ENCODE assay signal across 14 cellular contexts in the genomic region with DNA sequence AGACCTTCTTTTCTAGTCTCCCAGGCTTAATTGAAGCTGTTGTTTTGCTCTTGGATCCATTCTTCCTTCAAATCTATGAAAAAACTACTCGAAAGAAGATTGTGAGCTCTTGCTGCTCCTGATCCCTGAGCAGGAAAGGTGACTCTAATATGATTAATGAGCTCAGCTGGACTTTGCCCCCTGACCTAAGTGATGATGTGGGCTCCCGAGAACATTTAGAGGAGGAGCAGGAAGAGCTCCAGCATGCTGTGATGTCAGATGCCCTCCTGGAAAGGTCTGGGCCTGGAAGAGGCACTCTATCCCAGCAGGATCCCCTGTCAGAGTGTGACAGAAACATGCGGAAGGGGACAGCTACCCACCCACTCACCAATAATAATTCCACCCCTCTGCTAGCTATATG.
DNase-seq lines count a peak whose midpoint lies in the region; ATAC-seq, FAIRE-seq and TF ChIP-seq lines count a peak whose summit lies in the region.
"Had no signal": no experiment of that assay in that cellular context is flagged by ENCODE, and none has a peak within 500 bp of the region (broad histone marks: within the 10 kb centered on the region; RNA-seq: fewer than 3 reads in every experiment).

No MANE protein-coding gene starts in this region.

- peaks cover 12% of the 10 kb centered on the region for H3K4me1 ChIP-seq in CD4-positive, CD25-positive, alpha-beta regulatory T cell (ENCODE audit: control insufficient read depth, insufficient read depth, low read length, poor library complexity, severe bottlenecking)
- H3K4me1 ChIP-seq in Peyer's patch (peaks cover 0 to 21% (median 2%) of the 10 kb centered on the region in 4 donors), neutrophil (ENCODE audit: control insufficient read depth in 1 of 2, insufficient read depth in 1 of 2, low read depth in 1 of 2, low read length in 1 of 2) (peaks cover 54 to 60% of the 10 kb centered on the region in 2 experiments)

- H3K27ac ChIP-seq in CD4-positive, CD25-positive, alpha-beta regulatory T cell (ENCODE audit: insufficient read depth, low read length, poor library complexity, severe bottlenecking) = no peak overlapping the region
- peak overlapping the region in 2 of 4 donors; percentile 72 to 75 for H3K27ac ChIP-seq in Peyer's patch
- peak overlapping the region; percentile 96 for H3K27ac ChIP-seq in neutrophil

- H3K4me3 ChIP-seq in CD4-positive, CD25-positive, alpha-beta regulatory T cell (ENCODE audit: low read depth, low read length) = no peak overlapping the region
- H3K4me3 ChIP-seq in Peyer's patch (no peak overlapping the region), epithelial cell of proximal tubule (ENCODE audit: low read depth, low read length) (no peak overlapping the region), neutrophil (ENCODE audit: low read depth in 1 of 2, low read length in 1 of 2) (no peak overlapping the region)

- no peak for DNase-seq in CD4-positive, CD25-positive, alpha-beta regulatory T cell
- peak in 2 of 3 donors; percentile 70 to 87 for DNase-seq in Peyer's patch
- peak; percentile 37 for DNase-seq in epithelial cell of proximal tubule (ENCODE audit: low read depth)
- DNase-seq in cerebellum (ENCODE audit: low spot score) = no peak
- DNase-seq in GM12891 (ENCODE audit: insufficient read length, low spot score) = no peak
- DNase-seq in C1 segment of cervical spinal cord (lab: John Stamatoyannopoulos, UW) = no peak
- DNase-seq: activated CD8-positive, alpha-beta T cell treated with anti-CD3 and anti-CD28 coated beads for 36 hours; activated naive CD4-positive, alpha-beta T cell treated with anti-CD3 and anti-CD28 coated beads, Interleukin-2, amount 10 ng/mL, durations not matched to agents 7 days and 5 days; NCI-H2029 treated with DMSO at 0.1 percent for 48 hours; NK-92 treated with Interleukin-12 subunit alpha and Interleukin-12 subunit beta, amount 100 ng/mL, for 24 hours; stimulated activated CD4-positive, alpha-beta T cell treated with anti-CD3 and anti-CD28 coated beads, Interleukin-4, amount 100 ng/mL, for 24 hours had no signal

- peaks cover 8% of the 10 kb centered on the region for H3K36me3 Mint-ChIP-seq in CD4-positive, CD25-positive, alpha-beta regulatory T cell

- H3K4me3 Mint-ChIP-seq in CD4-positive, CD25-positive, alpha-beta regulatory T cell = peak overlapping the region in 1 of 4 donors; percentile 33
- H3K4me3 Mint-ChIP-seq: activated CD8-positive, alpha-beta T cell treated with anti-CD3 and anti-CD28 coated beads for 36 hours; activated naive CD4-positive, alpha-beta T cell treated with anti-CD3 and anti-CD28 coated beads, Interleukin-2, amount 10 ng/mL, durations not matched to agents 7 days and 5 days had no signal

- no peak for FAIRE-seq in GM12891 (lab: Jason Lieb, UNC)
- FAIRE-seq: endometrium had no signal

- no peaks in the 10 kb centered on the region for H3K36me3 ChIP-seq in CD4-positive, CD25-positive, alpha-beta regulatory T cell (ENCODE audit: control insufficient read depth, insufficient read depth, low read length)
- H3K36me3 ChIP-seq in Peyer's patch (no peaks in the 10 kb centered on the region), neutrophil (no peaks in the 10 kb centered on the region)

- no peaks in the 10 kb centered on the region for H3K27me3 ChIP-seq in CD4-positive, CD25-positive, alpha-beta regulatory T cell (ENCODE audit: control insufficient read depth, insufficient read depth, low read length)
- no peaks in the 10 kb centered on the region for H3K27me3 ChIP-seq in Peyer's patch
- H3K27me3 ChIP-seq in neutrophil = no peaks in the 10 kb centered on the region

- TF ChIP-seq CTCF in Peyer's patch (IDR thresholded peaks at IDR 0.05) = no peak
- no peak for TF ChIP-seq CTCF in epithelial cell of proximal tubule (conservative IDR thresholded peaks at IDR 0.05; ENCODE audit: low read depth, low read length)
- no peak for TF ChIP-seq CTCF in neutrophil (IDR thresholded peaks at IDR 0.05)

- TF ChIP-seq POLR2A in Peyer's patch (IDR thresholded peaks at IDR 0.05) (peak in 1 of 2 donors; percentile 65), GM12891 (IDR thresholded peaks at IDR 0.05; ENCODE audit: low read depth, low read length) (no peak)

- H3K27ac Mint-ChIP-seq in CD4-positive, CD25-positive, alpha-beta regulatory T cell = peak overlapping the region in 2 of 3 donors; percentile 62 to 66
- H3K27ac Mint-ChIP-seq: activated CD8-positive, alpha-beta T cell treated with anti-CD3 and anti-CD28 coated beads for 36 hours; activated naive CD4-positive, alpha-beta T cell treated with anti-CD3 and anti-CD28 coated beads, Interleukin-2, amount 10 ng/mL, durations not matched to agents 7 days and 5 days had no signal

- ATAC-seq in CD4-positive, CD25-positive, alpha-beta regulatory T cell (ENCODE audit: low read depth in 2 of 2) = no peak
- no peak for ATAC-seq in HG03571 (IDR thresholded peaks at IDR 0.05; ENCODE audit: unreplicated experiment)
- ATAC-seq: activated CD8-positive, alpha-beta T cell treated with anti-CD3 and anti-CD28 coated beads for 36 hours had no signal

- H3K9me3 ChIP-seq in CD4-positive, CD25-positive, alpha-beta regulatory T cell (ENCODE audit: control insufficient read depth in 2 of 2, low read length in 2 of 2) = no peaks in the 10 kb centered on the region
- H3K9me3 ChIP-seq in Peyer's patch = no peaks in the 10 kb centered on the region
- H3K9me3 ChIP-seq in neutrophil = no peaks in the 10 kb centered on the region

- no peaks in the 10 kb centered on the region for H3K27me3 Mint-ChIP-seq in CD4-positive, CD25-positive, alpha-beta regulatory T cell
- H3K27me3 Mint-ChIP-seq: activated CD8-positive, alpha-beta T cell treated with anti-CD3 and anti-CD28 coated beads for 36 hours had no signal

- no peaks in the 10 kb centered on the region for H3K9me3 Mint-ChIP-seq in CD4-positive, CD25-positive, alpha-beta regulatory T cell
- H3K9me3 Mint-ChIP-seq: activated CD8-positive, alpha-beta T cell treated with anti-CD3 and anti-CD28 coated beads for 36 hours; activated naive CD4-positive, alpha-beta T cell treated with anti-CD3 and anti-CD28 coated beads, Interleukin-2, amount 10 ng/mL, durations not matched to agents 7 days and 5 days had no signal

- H3K4me1 Mint-ChIP-seq in CD4-positive, CD25-positive, alpha-beta regulatory T cell = peaks cover 7 to 25% (median 12%) of the 10 kb centered on the region in 4 donors

TF ChIP-seq in GM12891, 5 proteins besides CTCF, POLR2A, EP300 and RAD21:
- no peak for TF ChIP-seq POLR2AphosphoS5 (IDR thresholded peaks at IDR 0.05; ENCODE audit: low read depth, low read length)
- no peak for TF ChIP-seq POU2F2 (IDR thresholded peaks at IDR 0.05; ENCODE audit: low read depth, low read length)
- TF ChIP-seq TAF1 (IDR thresholded peaks at IDR 0.05; ENCODE audit: low read depth, low read length) = no peak
- no peak for TF ChIP-seq SPI1 (IDR thresholded peaks at IDR 0.05; ENCODE audit: low read depth, low read length)
- TF ChIP-seq PAX5 (IDR thresholded peaks at IDR 0.05; ENCODE audit: insufficient read depth, low read length, severe bottlenecking) = no peak

Comparison
In these comparisons a context has a peak if more than half of its experiments do, and no peak if none do; other contexts are left out.
1. DNase-seq: peak in Peyer's patch (2 of 3) and epithelial cell of proximal tubule (single experiment); none in CD4-positive, CD25-positive, alpha-beta regulatory T cell (0 of 3), cerebellum (single experiment), GM12891 (single experiment) and C1 segment of cervical spinal cord (0 of 14).